Comparison of ENCODE assay signal across 9 cellular contexts in the genomic region with DNA sequence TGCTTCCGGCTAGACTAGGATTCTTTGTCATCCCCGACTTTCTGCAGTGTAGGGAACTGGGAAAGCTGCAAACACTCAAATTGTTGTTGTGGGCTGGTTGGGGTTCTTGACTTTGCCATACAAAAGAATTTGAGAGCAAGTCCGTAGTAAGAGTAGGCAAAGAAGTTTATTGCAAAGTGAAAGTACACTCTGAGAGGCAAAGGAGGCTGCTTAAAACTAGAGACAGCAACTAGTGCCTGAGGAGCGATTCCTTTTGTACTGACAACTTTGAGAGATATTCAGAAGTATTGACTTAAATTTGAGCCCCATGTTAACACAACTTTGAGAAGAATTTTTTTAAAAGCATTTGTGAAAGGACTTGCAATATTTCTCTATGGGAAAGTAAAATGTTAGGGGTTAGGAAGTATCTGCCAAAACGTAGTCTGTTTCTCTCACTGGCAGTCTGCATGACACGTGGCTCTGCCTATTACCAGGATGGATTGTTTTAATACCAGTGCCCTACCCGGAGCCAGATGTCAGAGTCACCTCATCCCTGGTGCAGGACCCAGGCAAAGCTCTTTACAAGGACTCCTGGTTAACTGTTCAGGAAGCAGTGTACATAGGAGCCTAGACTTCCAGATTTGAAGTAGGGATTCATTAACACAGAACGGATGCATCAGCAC.
DNase-seq lines count a peak whose midpoint lies in the region; ATAC-seq and TF ChIP-seq lines count a peak whose summit lies in the region.
"Had no signal": no experiment of that assay in that cellular context is flagged by ENCODE, and none has a peak within 500 bp of the region (broad histone marks: within the 10 kb centered on the region; RNA-seq: fewer than 3 reads in every experiment).

No MANE protein-coding gene starts in this region.

- H3K27me3 ChIP-seq in CD4-positive, alpha-beta memory T cell (ENCODE audit: insufficient read depth, low read length): no peaks in the 10 kb centered on the region
- H3K27me3 ChIP-seq in ovary: no peaks in the 10 kb centered on the region

- no peaks in the 10 kb centered on the region for H3K9me3 Mint-ChIP-seq in CD4-positive, alpha-beta memory T cell

- H3K9me3 ChIP-seq in CD4-positive, alpha-beta memory T cell (ENCODE audit: control insufficient read depth in 1 of 2, low read length in 2 of 2): no peaks in the 10 kb centered on the region
- no peaks in the 10 kb centered on the region for H3K9me3 ChIP-seq in ovary

- intact Hi-C loops in CD4-positive, alpha-beta memory T cell (cut with micrococcal nuclease): loop anchor here (5.0 kb wide), 1 partner anchor 37 kb away; no protein-coding TSS in a partner anchor
- intact Hi-C loops in ovary (cut with DNase I): no loop called here
- intact Hi-C loops in left colon (cut with DNase I, micrococcal nuclease): no loop called here

- H3K36me3 Mint-ChIP-seq in CD4-positive, alpha-beta memory T cell: no peaks in the 10 kb centered on the region

- H3K4me1 ChIP-seq in CD4-positive, alpha-beta memory T cell (ENCODE audit: insufficient read depth, low read length): peaks cover 33% of the 10 kb centered on the region
- H3K4me1 ChIP-seq in ovary (ENCODE audit: insufficient read depth): no peaks in the 10 kb centered on the region

- TF ChIP-seq CTCF in coronary artery (IDR thresholded peaks at IDR 0.05): no peak
- no peak for TF ChIP-seq CTCF in ovary (IDR thresholded peaks at IDR 0.05)

- peak overlapping the region; percentile 82 to 94 (median 87) for H3K4me3 Mint-ChIP-seq in CD4-positive, alpha-beta memory T cell

- no peaks in the 10 kb centered on the region for H3K27me3 Mint-ChIP-seq in CD4-positive, alpha-beta memory T cell

- TF ChIP-seq POLR2A in ovary (IDR thresholded peaks at IDR 0.05): no peak

- WGBS in ovary, 3 donors: 27% methylated on average over 8 of the region's 8 CpGs

- ATAC-seq in left colon: no peak
- ATAC-seq in GM18520 (IDR thresholded peaks at IDR 0.05; ENCODE audit: unreplicated experiment): no peak

- H3K27ac ChIP-seq in CD4-positive, alpha-beta memory T cell (ENCODE audit: low read depth, low read length): peak overlapping the region; percentile 44
- H3K27ac ChIP-seq in coronary artery (no peak overlapping the region), ovary (no peak overlapping the region)
- H3K27ac ChIP-seq: HL-60 had no signal

- H3K36me3 ChIP-seq in CD4-positive, alpha-beta memory T cell (ENCODE audit: insufficient read depth, low read length): no peaks in the 10 kb centered on the region
- no peaks in the 10 kb centered on the region for H3K36me3 ChIP-seq in ovary

- peaks cover 32 to 42% (median 38%) of the 10 kb centered on the region in 4 donors for H3K4me1 Mint-ChIP-seq in CD4-positive, alpha-beta memory T cell

- POLR2A ChIA-PET in CD4-positive, alpha-beta memory T cell (lab: Charles Lee; ENCODE audit: partially characterized antibody): no interaction called here

- peak overlapping the region; percentile 7 to 40 for H3K4me3 ChIP-seq in CD4-positive, alpha-beta memory T cell (ENCODE audit: low read length in 2 of 2)
- H3K4me3 ChIP-seq in coronary artery: peak overlapping the region; percentile 59
- peak overlapping the region; percentile 13 for H3K4me3 ChIP-seq in ovary

- CTCF ChIA-PET in CD4-positive, alpha-beta memory T cell (lab: Charles Lee; ENCODE audit: partially characterized antibody): interaction anchor here (1.5 to 2.8 kb wide), 4 partner anchors 38 to 68 kb away, joined by 5 to 12 read pairs (median 6); no protein-coding TSS in a partner anchor

- TF ChIP-seq EP300 in ovary (IDR thresholded peaks at IDR 0.05): no peak

- peak overlapping the region; percentile 84 to 94 (median 91) for H3K27ac Mint-ChIP-seq in CD4-positive, alpha-beta memory T cell

- DNase-seq in CD4-positive, alpha-beta memory T cell: peak in 4 of 5 donors; percentile 11 to 38 (median 26)
- DNase-seq in OCI-M1 (lab: John Stamatoyannopoulos, UW) (peak; percentile 78), coronary artery (ENCODE audit: low spot score) (no peak), ovary (no peak), left colon (no peak), HT-29 (ENCODE audit: low spot score) (no peak)
- no peak for DNase-seq in activated CD4-positive, CD25-positive, alpha-beta regulatory T cell treated with anti-CD3 and anti-CD28 coated beads, Interleukin-2, amount 50 U/mL, for 72 hours

Comparison
In these comparisons a context has a peak if more than half of its experiments do, and no peak if none do; other contexts are left out.
1. DNase-seq: peak in CD4-positive, alpha-beta memory T cell (4 of 5) and OCI-M1 (single experiment); none in coronary artery (single experiment), ovary (0 of 5), left colon (0 of 2), activated CD4-positive, CD25-positive, alpha-beta regulatory T cell treated with anti-CD3 and anti-CD28 coated beads, Interleukin-2, amount 50 U/mL, for 72 hours (single experiment) and HT-29 (single experiment).
2. Peak in every context shown above with its lines, with median percentiles within 50 percentile points of each other: H3K4me3 ChIP-seq.